Comparison of ENCODE assay signal across 17 cellular contexts in the genomic region with DNA sequence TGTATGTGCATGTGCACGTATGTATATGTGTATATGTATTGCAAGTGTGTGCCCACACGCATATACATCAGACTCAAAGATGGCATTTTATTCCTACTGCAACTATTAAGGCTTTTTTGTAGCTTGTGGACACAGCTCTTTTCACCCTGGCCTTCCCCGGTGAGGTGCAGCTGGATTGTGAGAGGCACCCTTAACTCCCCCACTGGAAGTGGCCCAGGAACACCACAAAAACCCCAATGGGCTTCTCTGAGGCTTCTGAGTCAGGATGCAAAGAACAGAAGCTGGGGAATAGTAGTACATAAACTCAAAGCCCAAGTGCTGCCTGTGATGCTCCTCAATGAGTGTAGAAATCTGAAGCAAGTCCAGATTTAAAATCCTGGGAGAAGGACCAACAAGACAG.
DNase-seq lines count a peak whose midpoint lies in the region; ATAC-seq and TF ChIP-seq lines count a peak whose summit lies in the region.
"Had no signal": no experiment of that assay in that cellular context is flagged by ENCODE, and none has a peak within 500 bp of the region (broad histone marks: within the 10 kb centered on the region; RNA-seq: fewer than 3 reads in every experiment).

No MANE protein-coding gene starts in this region.

- H3K27ac Mint-ChIP-seq in Caco-2 (ENCODE audit: unreplicated experiment), result no peak overlapping the region

- no peak overlapping the region for H2AFZ ChIP-seq in osteoblast (ENCODE audit: low read length)

- no peaks in the 10 kb centered on the region for H3K9me3 Mint-ChIP-seq in Caco-2 (ENCODE audit: unreplicated experiment)
- H3K9me3 Mint-ChIP-seq: CD4-positive, alpha-beta memory T cell had no signal

- POLR2A ChIA-PET in Caco-2 (lab: Charles Lee), result no interaction called here

- ATAC-seq in left ventricle myocardium superior, result no peak
- ATAC-seq in GM19463 (IDR thresholded peaks at IDR 0.05; ENCODE audit: unreplicated experiment), result no peak
- ATAC-seq: HCT116 had no signal

- H3K9me3 ChIP-seq in right atrium auricular region (no peaks in the 10 kb centered on the region), esophagus muscularis mucosa (no peaks in the 10 kb centered on the region), osteoblast (ENCODE audit: low read depth, low read length) (no peaks in the 10 kb centered on the region), vagina (no peaks in the 10 kb centered on the region), Caco-2 (no peaks in the 10 kb centered on the region)
- H3K9me3 ChIP-seq: BE2C had no signal

- H3K4me2 ChIP-seq in osteoblast (ENCODE audit: insufficient read depth, low read length), result peak overlapping the region; percentile 48

- no TSS peak for BruUV-seq in Caco-2 (replicated peaks; lab: Mats Ljungman, UMichigan)

- no peak for TF ChIP-seq POLR2A in esophagus muscularis mucosa (IDR thresholded peaks at IDR 0.05; ENCODE audit: low read depth)
- no peak for TF ChIP-seq POLR2A in vagina (IDR thresholded peaks at IDR 0.05)

- H3K4me3 Mint-ChIP-seq in Caco-2 (ENCODE audit: unreplicated experiment), result no peak overlapping the region
- H3K4me3 Mint-ChIP-seq: CD4-positive, alpha-beta memory T cell had no signal

- H3K27ac ChIP-seq in right atrium auricular region (no peak overlapping the region), esophagus muscularis mucosa (replicated peaks in 1 of 4) (no peak overlapping the region), osteoblast (ENCODE audit: low read depth, low read length) (no peak overlapping the region), vagina (no peak overlapping the region)
- H3K27ac ChIP-seq: C4-2B had no signal

- CTCF ChIA-PET in Caco-2 (lab: Charles Lee), result no interaction called here

- 85% methylated on average over 3 of the region's 3 CpGs for WGBS in esophagus muscularis mucosa

- intact Hi-C loops in left ventricle myocardium superior (cut with micrococcal nuclease), result no loop called here
- intact Hi-C loops in esophagus muscularis mucosa (cut with DNase I), result no loop called here
- intact Hi-C loops in vagina (cut with DNase I), result loop anchor here (5.0 kb wide), 1 partner anchor 865 kb away; the partner anchor contains the start of gene EBF3
- intact Hi-C loops in Caco-2 (cut with micrococcal nuclease; ENCODE audit: unreplicated experiment), result no loop called here

- H3K4me3 ChIP-seq in right atrium auricular region (no peak overlapping the region), esophagus muscularis mucosa (no peak overlapping the region), osteoblast (ENCODE audit: insufficient read depth, low read length) (no peak overlapping the region), vagina (no peak overlapping the region), Caco-2 (ENCODE audit: low read depth, low read length) (no peak overlapping the region)

- no peaks in the 10 kb centered on the region for H3K36me3 Mint-ChIP-seq in Caco-2 (ENCODE audit: insufficient read depth, unreplicated experiment)
- H3K36me3 Mint-ChIP-seq: CD4-positive, alpha-beta memory T cell had no signal

- no peaks in the 10 kb centered on the region for H3K79me2 ChIP-seq in osteoblast (ENCODE audit: insufficient read depth, low read length)

- DNase-seq in right atrium auricular region (ENCODE audit: low spot score) (peak; percentile 46), left ventricle myocardium superior (no peak), esophagus muscularis mucosa (ENCODE audit: extremely low spot score) (peak; percentile 81), osteoblast (ENCODE audit: insufficient read length, low spot score, missing footprints) (no peak), vagina (ENCODE audit: extremely low spot score in 2 of 2) (peak; percentile 25 to 61), NCI-H510A (lab: John Stamatoyannopoulos, UW) (no peak), Caco-2 (no peak)
- DNase-seq: 8988T; BE2C; CD4-positive, alpha-beta memory T cell; DMS153; DMS79 treated with DMSO at 0.1 percent for 48 hours; GDM1; IMR-90 had no signal

- no peak for TF ChIP-seq EP300 in esophagus muscularis mucosa (IDR thresholded peaks at IDR 0.05)

- TF ChIP-seq CTCF in right atrium auricular region (IDR thresholded peaks at IDR 0.05) (no peak), esophagus muscularis mucosa (IDR thresholded peaks at IDR 0.05) (no peak), osteoblast (IDR thresholded peaks at IDR 0.05; ENCODE audit: extremely low read depth, low read depth, low read length) (no peak), vagina (IDR thresholded peaks at IDR 0.05) (no peak), Caco-2 (IDR thresholded peaks at IDR 0.05; ENCODE audit: insufficient read depth in 1 of 2, low read depth in 1 of 2, low read length in 1 of 2, severe bottlenecking in 1 of 2, unreplicated experiment in 1 of 2) (no peak)

- H4K20me1 ChIP-seq in osteoblast (ENCODE audit: insufficient read depth, low read length), result no peaks in the 10 kb centered on the region

- H3K4me1 ChIP-seq in right atrium auricular region, result no peaks in the 10 kb centered on the region
- peaks cover 14 to 29% (median 24%) of the 10 kb centered on the region in 4 donors for H3K4me1 ChIP-seq in esophagus muscularis mucosa
- peaks cover 16% of the 10 kb centered on the region for H3K4me1 ChIP-seq in osteoblast (ENCODE audit: insufficient read depth, low read length)
- H3K4me1 ChIP-seq in vagina, result peaks cover 19% of the 10 kb centered on the region
- no peaks in the 10 kb centered on the region for H3K4me1 ChIP-seq in Caco-2

- H3K27me3 Mint-ChIP-seq in Caco-2 (ENCODE audit: insufficient read depth, unreplicated experiment), result peaks cover 19% of the 10 kb centered on the region
- H3K27me3 Mint-ChIP-seq: CD4-positive, alpha-beta memory T cell had no signal

- no peaks in the 10 kb centered on the region for H3K4me1 Mint-ChIP-seq in Caco-2 (ENCODE audit: low read depth, unreplicated experiment)

- H3K27me3 ChIP-seq in right atrium auricular region (no peaks in the 10 kb centered on the region), esophagus muscularis mucosa (no peaks in the 10 kb centered on the region), osteoblast (ENCODE audit: insufficient read depth, low read length) (peaks cover 3% of the 10 kb centered on the region), vagina (no peaks in the 10 kb centered on the region), Caco-2 (replicated peaks; ENCODE audit: control insufficient read depth, insufficient read depth, low read length) (no peaks in the 10 kb centered on the region; the same call in 1 of the 2 replicates)
- H3K27me3 ChIP-seq: BE2C had no signal

- H3K36me3 ChIP-seq in right atrium auricular region (no peaks in the 10 kb centered on the region), esophagus muscularis mucosa (no peaks in the 10 kb centered on the region), osteoblast (ENCODE audit: insufficient read depth, low read length) (no peaks in the 10 kb centered on the region), vagina (no peaks in the 10 kb centered on the region), Caco-2 (ENCODE audit: control insufficient read depth, insufficient read depth, low read length) (no peaks in the 10 kb centered on the region)
- H3K36me3 ChIP-seq: BE2C had no signal

Comparison
In these comparisons a context has a peak if more than half of its experiments do, and no peak if none do; other contexts are left out.
1. DNase-seq: peak in right atrium auricular region (single experiment), esophagus muscularis mucosa (single experiment) and vagina (2 of 2); none in left ventricle myocardium superior (single experiment), osteoblast (single experiment), NCI-H510A (single experiment) and Caco-2 (0 of 2).